Comparison of ENCODE assay signal across 2 cellular contexts in the genomic region with DNA sequence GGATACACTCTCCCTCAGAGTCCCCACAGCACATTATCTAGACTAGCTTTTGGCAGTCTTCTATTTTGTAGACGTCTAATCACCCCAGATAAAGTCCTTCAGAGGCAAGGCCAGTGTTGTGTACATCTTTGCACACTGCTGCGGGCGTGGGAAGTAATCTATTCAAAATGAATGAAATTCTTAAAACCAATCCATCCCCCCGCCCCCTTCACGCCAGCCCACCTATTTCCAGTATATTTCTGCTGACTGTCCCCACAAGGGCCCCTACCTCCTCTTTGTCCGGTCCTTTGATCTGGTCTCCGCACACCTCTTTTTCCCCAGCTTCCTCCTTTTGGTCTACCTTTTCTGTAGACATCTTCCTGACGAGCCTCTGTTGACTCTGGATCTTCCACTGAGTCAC.
TF ChIP-seq lines count a peak whose summit lies in the region.

No MANE protein-coding gene starts in this region.

TF ChIP-seq in endothelial cell of umbilical vein, 7 proteins besides CTCF, POLR2A, EP300 and RAD21:
- no peak for TF ChIP-seq EZH2 (IDR thresholded peaks at IDR 0.05; ENCODE audit: borderline replicate concordance, low read depth, low read length, severe bottlenecking)
- TF ChIP-seq FOS (IDR thresholded peaks at IDR 0.05; ENCODE audit: borderline replicate concordance, insufficient read depth, low read length), result no peak
- TF ChIP-seq MYC (IDR thresholded peaks at IDR 0.05; ENCODE audit: low read depth, low read length), result no peak
- no peak for TF ChIP-seq JUN (IDR thresholded peaks at IDR 0.05; ENCODE audit: borderline replicate concordance, insufficient read depth, insufficient read length, low read depth)

TF ChIP-seq in GM12891, 5 proteins besides CTCF, POLR2A, EP300 and RAD21:
- TF ChIP-seq POU2F2 (IDR thresholded peaks at IDR 0.05; ENCODE audit: low read depth, low read length) (no peak), SPI1 (IDR thresholded peaks at IDR 0.05; ENCODE audit: low read depth, low read length) (no peak), PAX5 (IDR thresholded peaks at IDR 0.05; ENCODE audit: insufficient read depth, low read length, severe bottlenecking) (no peak), POLR2AphosphoS5 (IDR thresholded peaks at IDR 0.05; ENCODE audit: low read depth, low read length) (no peak), TAF1 (IDR thresholded peaks at IDR 0.05; ENCODE audit: low read depth, low read length) (no peak)
